ENCODE assay signal across 8 cellular contexts in genomic region chr5:157464518-157465171, GRCh38.
DNase-seq lines count a peak whose midpoint lies in the region; ATAC-seq and TF ChIP-seq lines count a peak whose summit lies in the region.

No MANE protein-coding gene starts in this region.

- H3K9me3 Mint-ChIP-seq in memory B cell, result no peaks in the 10 kb centered on the region

- no peak for TF ChIP-seq CTCF in OCI-LY3 (IDR thresholded peaks at IDR 0.05; ENCODE audit: low read depth, low read length)

- no peak overlapping the region for H2AFZ ChIP-seq in OCI-LY3 (ENCODE audit: low read depth, low read length)

- ATAC-seq in GM18519 (IDR thresholded peaks at IDR 0.05; ENCODE audit: low FRiP score, unreplicated experiment) (peak; percentile 98), HG02678 (IDR thresholded peaks at IDR 0.05; ENCODE audit: unreplicated experiment) (peak; percentile 78), memory B cell (ENCODE audit: low read depth) (no peak)

- no peaks in the 10 kb centered on the region for H3K79me2 ChIP-seq in OCI-LY3 (ENCODE audit: low read length)

- H3K9me3 ChIP-seq in OCI-LY3 (ENCODE audit: insufficient read depth, low read length), result no peaks in the 10 kb centered on the region
- no peaks in the 10 kb centered on the region for H3K9me3 ChIP-seq in adipocyte (ENCODE audit: control insufficient read depth, low read length)
- H3K9me3 ChIP-seq in stomach smooth muscle (ENCODE audit: control insufficient read depth in 2 of 2, low read length in 2 of 2), result no peaks in the 10 kb centered on the region

- DNase-seq in adipocyte (ENCODE audit: low read depth), result peak; percentile 92
- no peak for DNase-seq in memory B cell (ENCODE audit: low spot score in 2 of 2)
- DNase-seq in HUDEP-2 (lab: John Stamatoyannopoulos, UW; ENCODE audit: unreplicated experiment in 76 of 76), result no peak
- DNase-seq in cerebellar nuclear complex (lab: John Stamatoyannopoulos, UW), result no peak

- H3K9ac ChIP-seq in OCI-LY3 (ENCODE audit: low read length), result no peak overlapping the region
- peak overlapping the region; percentile 25 for H3K9ac ChIP-seq in adipocyte (ENCODE audit: low read length)
- peak overlapping the region in 1 of 2 donors; percentile 50 for H3K9ac ChIP-seq in stomach smooth muscle (ENCODE audit: low read length in 2 of 2)

- H3K27ac ChIP-seq in OCI-LY3 (ENCODE audit: low read length) (no peak overlapping the region), stomach smooth muscle (ENCODE audit: low read length) (peak overlapping the region; percentile 73)

- no peaks in the 10 kb centered on the region for H4K20me1 ChIP-seq in OCI-LY3 (ENCODE audit: insufficient read depth, low read length)

- no peak overlapping the region for H3K4me3 Mint-ChIP-seq in memory B cell

- peak overlapping the region; percentile 68 for H3K4me2 ChIP-seq in OCI-LY3 (ENCODE audit: low read length)

- H3K27me3 Mint-ChIP-seq in memory B cell, result no peaks in the 10 kb centered on the region

- 0 out of 2 replicates have a peak overlapping the region, but pooled peaks have one; percentile 29 for H3K4me3 ChIP-seq in OCI-LY3 (ENCODE audit: low read length)
- peak overlapping the region; percentile 34 for H3K4me3 ChIP-seq in adipocyte (ENCODE audit: low read length)
- peak overlapping the region in 1 of 2 donors; percentile 8 for H3K4me3 ChIP-seq in stomach smooth muscle (ENCODE audit: low read length in 2 of 2)

- peaks cover 41% of the 10 kb centered on the region for H3K4me1 Mint-ChIP-seq in memory B cell

- H3K36me3 ChIP-seq in OCI-LY3 (replicated peaks; ENCODE audit: low read depth, low read length) (no peaks in the 10 kb centered on the region), adipocyte (ENCODE audit: control insufficient read depth, insufficient read depth, low read length, severe bottlenecking) (no peaks in the 10 kb centered on the region), stomach smooth muscle (ENCODE audit: control insufficient read depth in 2 of 2, insufficient read depth in 2 of 2, low read length in 2 of 2) (peaks cover 16 to 25% of the 10 kb centered on the region in 2 donors)

- H3K4me1 ChIP-seq in OCI-LY3 (ENCODE audit: low read length), result peaks cover 21% of the 10 kb centered on the region
- H3K4me1 ChIP-seq in adipocyte (ENCODE audit: control insufficient read depth, insufficient read depth, low read length), result peaks cover 16% of the 10 kb centered on the region
- peaks cover 44% of the 10 kb centered on the region for H3K4me1 ChIP-seq in stomach smooth muscle (ENCODE audit: control insufficient read depth, insufficient read depth, low read length)

- peaks cover 23% of the 10 kb centered on the region for H3K36me3 Mint-ChIP-seq in memory B cell

- H3K27ac Mint-ChIP-seq in memory B cell, result peak overlapping the region; percentile 17

- H3K27me3 ChIP-seq in OCI-LY3 (ENCODE audit: low read depth, low read length), result peaks cover 11% of the 10 kb centered on the region
- H3K27me3 ChIP-seq in adipocyte (replicated peaks; ENCODE audit: control insufficient read depth, insufficient read depth, low read length), result peaks cover 19% of the 10 kb centered on the region
- no peaks in the 10 kb centered on the region for H3K27me3 ChIP-seq in stomach smooth muscle (ENCODE audit: control insufficient read depth in 1 of 2, insufficient read depth in 2 of 2, low read length in 2 of 2)
